25 cellular contexts compared by ENCODE assay signal in genomic region chr6:112247275-112247674, GRCh38. TPM values are rescaled to one million over a fixed set of nuclear protein-coding genes. Genes with fewer than 3 reads are reported as not detected.
DNase-seq lines count a peak whose midpoint lies in the region; ATAC-seq and TF ChIP-seq lines count a peak whose summit lies in the region.
"Had no signal": no experiment of that assay in that cellular context is flagged by ENCODE, and none has a peak within 500 bp of the region (broad histone marks: within the 10 kb centered on the region; RNA-seq: fewer than 3 reads in every experiment).

No MANE protein-coding gene starts in this region.

- ATAC-seq in upper lobe of left lung (ENCODE audit: low FRiP score in 2 of 2), result no peak
- no peak for ATAC-seq in GM21717 (IDR thresholded peaks at IDR 0.05; ENCODE audit: unreplicated experiment)
- ATAC-seq in GM19023 (IDR thresholded peaks at IDR 0.05; ENCODE audit: unreplicated experiment), result no peak
- ATAC-seq: activated T-helper 17 cell treated with anti-CD3 and anti-CD28 coated beads, Interleukin-2, amount 50 U/mL, for 72 hours; body of pancreas; natural killer cell treated with Interleukin-12 subunit alpha and Interleukin-12 subunit beta and Interleukin-15 and Interleukin-18, amount 100 ng/mL, for 72 hours had no signal

- H3K27me3 Mint-ChIP-seq in osteocyte (ENCODE audit: unreplicated experiment), result no peaks in the 10 kb centered on the region

- H3K9ac ChIP-seq in adipocyte (ENCODE audit: low read length), result peak overlapping the region; percentile 96

- no peaks in the 10 kb centered on the region for H3K9me3 Mint-ChIP-seq in osteocyte (ENCODE audit: unreplicated experiment)
- H3K9me3 Mint-ChIP-seq: activated naive CD8-positive, alpha-beta T cell treated with anti-CD3 and anti-CD28 coated beads for 36 hours; activated T-helper 17 cell treated with anti-CD3 and anti-CD28 coated beads, Interleukin-2, amount 50 U/mL, for 72 hours; natural killer cell treated with Interleukin-12 subunit alpha and Interleukin-12 subunit beta and Interleukin-15 and Interleukin-18, amount 100 ng/mL, for 72 hours had no signal

- WGBS in esophagus squamous epithelium, 2 donors, result 67 to 81% methylated on average over 5 of the region's 5 CpGs
- 71 to 72% methylated on average over 5 of the region's 5 CpGs for WGBS in upper lobe of left lung, 2 donors

- no peak overlapping the region for H3K4me3 Mint-ChIP-seq in osteocyte (ENCODE audit: unreplicated experiment)
- H3K4me3 Mint-ChIP-seq: activated naive CD8-positive, alpha-beta T cell treated with anti-CD3 and anti-CD28 coated beads for 36 hours; activated T-helper 17 cell treated with anti-CD3 and anti-CD28 coated beads, Interleukin-2, amount 50 U/mL, for 72 hours; natural killer cell treated with Interleukin-12 subunit alpha and Interleukin-12 subunit beta and Interleukin-15 and Interleukin-18, amount 100 ng/mL, for 72 hours had no signal

- H3K4me3 ChIP-seq in adipocyte (ENCODE audit: low read length) (peak overlapping the region; percentile 69), esophagus squamous epithelium (peak overlapping the region in 1 of 4 donors; percentile 22), upper lobe of left lung (no peak overlapping the region)
- H3K4me3 ChIP-seq: body of pancreas, HAP-1 had no signal

- H3K4me1 ChIP-seq in adipocyte (ENCODE audit: control insufficient read depth, insufficient read depth, low read length) (peaks cover 82% of the 10 kb centered on the region), esophagus squamous epithelium (peaks cover 0 to 62% (median 19%) of the 10 kb centered on the region in 3 donors), upper lobe of left lung (peaks cover 3 to 22% (median 13%) of the 10 kb centered on the region in 4 donors)
- H3K4me1 ChIP-seq: BE2C, body of pancreas had no signal

- H3K36me3 ChIP-seq in adipocyte (ENCODE audit: control insufficient read depth, insufficient read depth, low read length, severe bottlenecking) (peaks cover 47% of the 10 kb centered on the region), esophagus squamous epithelium (no peaks in the 10 kb centered on the region), upper lobe of left lung (no peaks in the 10 kb centered on the region)
- H3K36me3 ChIP-seq: BE2C, HAP-1 had no signal

- TF ChIP-seq POLR2A in esophagus squamous epithelium (IDR thresholded peaks at IDR 0.05) (no peak), upper lobe of left lung (IDR thresholded peaks at IDR 0.05) (no peak)

- no peak for TF ChIP-seq EP300 in upper lobe of left lung (IDR thresholded peaks at IDR 0.05)

- H3K36me3 Mint-ChIP-seq in osteocyte (ENCODE audit: unreplicated experiment), result peaks cover 38% of the 10 kb centered on the region
- H3K36me3 Mint-ChIP-seq: activated naive CD8-positive, alpha-beta T cell treated with anti-CD3 and anti-CD28 coated beads for 36 hours; natural killer cell treated with Interleukin-12 subunit alpha and Interleukin-12 subunit beta and Interleukin-15 and Interleukin-18, amount 100 ng/mL, for 72 hours had no signal

- intact Hi-C loops in esophagus squamous epithelium (cut with DNase I), result no loop called here

- H3K27me3 ChIP-seq in adipocyte (replicated peaks; ENCODE audit: control insufficient read depth, insufficient read depth, low read length) (no peaks in the 10 kb centered on the region), esophagus squamous epithelium (no peaks in the 10 kb centered on the region), upper lobe of left lung (no peaks in the 10 kb centered on the region)
- H3K27me3 ChIP-seq: BE2C, body of pancreas had no signal

- no peaks in the 10 kb centered on the region for H3K9me3 ChIP-seq in adipocyte (ENCODE audit: control insufficient read depth, low read length)
- no peaks in the 10 kb centered on the region for H3K9me3 ChIP-seq in esophagus squamous epithelium
- no peaks in the 10 kb centered on the region for H3K9me3 ChIP-seq in upper lobe of left lung
- H3K9me3 ChIP-seq: BE2C, body of pancreas, HAP-1 had no signal

- H3K27ac ChIP-seq in esophagus squamous epithelium, result peak overlapping the region in 3 of 4 donors; percentile 71 to 88 (median 74)
- peak overlapping the region; percentile 0 to 82 (median 20) for H3K27ac ChIP-seq in upper lobe of left lung
- H3K27ac ChIP-seq: body of pancreas, VCaP had no signal

- DNase-seq in adipocyte (ENCODE audit: low read depth) (no peak), esophagus squamous epithelium (lab: John Stamatoyannopoulos, UW) (no peak), osteocyte (ENCODE audit: extremely low spot score, unreplicated experiment) (no peak), upper lobe of left lung (no peak)
- DNase-seq in stimulated activated CD4-positive, alpha-beta T cell treated with anti-CD3 and anti-CD28 coated beads, Interleukin-15, amount 100 ng/mL, for 24 hours, result no peak
- DNase-seq: activated CD4-positive, alpha-beta T cell treated with anti-CD3 and anti-CD28 coated beads, Interleukin-2, amount 50 U/mL, for 1 hour; activated naive CD8-positive, alpha-beta T cell treated with anti-CD3 and anti-CD28 coated beads for 36 hours; BE2C; body of pancreas; COR-L47; hypothalamus; islet precursor cell; mammary epithelial cell; NCI-H1930; NCI-H2227 treated with DMSO at 0.1 percent for 48 hours; NCI-H774; OCI-M1; SIG-M5 had no signal

- H3K27ac Mint-ChIP-seq in osteocyte (ENCODE audit: unreplicated experiment), result peak overlapping the region; percentile 86
- H3K27ac Mint-ChIP-seq: activated naive CD8-positive, alpha-beta T cell treated with anti-CD3 and anti-CD28 coated beads for 36 hours; activated T-helper 17 cell treated with anti-CD3 and anti-CD28 coated beads, Interleukin-2, amount 50 U/mL, for 72 hours; natural killer cell treated with Interleukin-12 subunit alpha and Interleukin-12 subunit beta and Interleukin-15 and Interleukin-18, amount 100 ng/mL, for 72 hours had no signal

- H3K4me1 Mint-ChIP-seq in osteocyte (ENCODE audit: unreplicated experiment), result peaks cover 77% of the 10 kb centered on the region

- TF ChIP-seq CTCF in esophagus squamous epithelium (IDR thresholded peaks at IDR 0.05) (no peak), osteocyte (IDR thresholded peaks at IDR 0.05) (no peak), upper lobe of left lung (IDR thresholded peaks at IDR 0.05) (no peak)

RNA-seq across cellular contexts. Expression of gene LAMA4, which starts 7.1 kb away (rescaled TPM):
- 100 to 1,000 TPM in 1 of 4 donors, 10 to 100 TPM in 1, 1 to 10 TPM in 2; 8.1 to 116 (median 19.0) TPM for total RNA-seq in esophagus squamous epithelium
- total RNA-seq in osteocyte, result 209 and 220 TPM in 2 replicates
- total RNA-seq in upper lobe of left lung, result 100 to 1,000 TPM in 2 of 6 donors, 10 to 100 TPM in 4; 29.5 to 119 (median 58.9) TPM
- total RNA-seq: activated naive CD8-positive, alpha-beta T cell treated with anti-CD3 and anti-CD28 coated beads for 36 hours; activated T-helper 17 cell treated with anti-CD3 and anti-CD28 coated beads, Interleukin-2, amount 50 U/mL, for 72 hours; natural killer cell treated with Interleukin-12 subunit alpha and Interleukin-12 subunit beta and Interleukin-15 and Interleukin-18, amount 100 ng/mL, for 72 hours; T-helper 1 cell treated with Interleukin-12 subunit alpha and Interleukin-12 subunit beta and Interleukin-4 antibody, amounts not matched to agents 30 ng/mL and 1 ng/mL, for 36 hours had no signal
